11 cellular contexts compared by ENCODE assay signal in genomic region chr21:28793043-28793442, GRCh38.
DNase-seq lines count a peak whose midpoint lies in the region; ATAC-seq and TF ChIP-seq lines count a peak whose summit lies in the region.
"Had no signal": no experiment of that assay in that cellular context is flagged by ENCODE, and none has a peak within 500 bp of the region (broad histone marks: within the 10 kb centered on the region; RNA-seq: fewer than 3 reads in every experiment).

No MANE protein-coding gene starts in this region.

- H3K27me3 ChIP-seq in Loucy (ENCODE audit: insufficient read depth, low read length, poor library complexity, severe bottlenecking) = no peaks in the 10 kb centered on the region
- H3K27me3 ChIP-seq in dorsolateral prefrontal cortex = no peaks in the 10 kb centered on the region
- no peaks in the 10 kb centered on the region for H3K27me3 ChIP-seq in liver (ENCODE audit: control insufficient read depth in 4 of 4, insufficient read depth in 4 of 4, low read length in 3 of 4)
- H3K27me3 ChIP-seq: SJSA1 had no signal

- no peak overlapping the region for H3K27ac ChIP-seq in dorsolateral prefrontal cortex
- no peak overlapping the region for H3K27ac ChIP-seq in liver (ENCODE audit: low read depth in 1 of 2, low read length in 2 of 2)
- H3K27ac ChIP-seq: SJSA1 had no signal

- 10% methylated on average over 2 of the region's 2 CpGs for WGBS in liver

- H3F3A ChIP-seq in Loucy (ENCODE audit: low read depth) = no peaks in the 10 kb centered on the region

- H3K36me3 ChIP-seq in Loucy (ENCODE audit: insufficient read depth, low read length) (no peaks in the 10 kb centered on the region), liver (ENCODE audit: control insufficient read depth in 4 of 4, insufficient read depth in 3 of 4, low read depth in 1 of 4, low read length in 3 of 4) (no peaks in the 10 kb centered on the region)
- H3K36me3 ChIP-seq: SJSA1 had no signal

- H3K4me1 ChIP-seq in Loucy (ENCODE audit: insufficient read depth, low read length, poor library complexity, severe bottlenecking) (no peaks in the 10 kb centered on the region), liver (ENCODE audit: control insufficient read depth in 4 of 4, insufficient read depth in 4 of 4, low read length in 3 of 4) (no peaks in the 10 kb centered on the region)

- intact Hi-C loops in dorsolateral prefrontal cortex (cut with DNase I) = no loop called here

- H3K79me2 ChIP-seq in Loucy (ENCODE audit: insufficient read depth, low read length) = no peaks in the 10 kb centered on the region

- H3K9me3 ChIP-seq in Loucy (ENCODE audit: insufficient read depth, low read depth, low read length) (0 out of 2 replicates have a peak, but pooled peaks cover 3% of the 10 kb centered on the region), liver (ENCODE audit: control insufficient read depth in 4 of 4, low read length in 3 of 4) (no peaks in the 10 kb centered on the region)
- H3K9me3 ChIP-seq: SJSA1 had no signal

- H3K4me3 ChIP-seq in AG10803 (ENCODE audit: low read length) (no peak overlapping the region), Loucy (ENCODE audit: low read length, poor library complexity, severe bottlenecking) (no peak overlapping the region), dorsolateral prefrontal cortex (no peak overlapping the region), liver (ENCODE audit: low read depth in 1 of 3, low read length in 3 of 3) (no peak overlapping the region)
- H3K4me3 ChIP-seq: SJSA1 had no signal

- no peak overlapping the region for H3K4me2 ChIP-seq in Loucy (ENCODE audit: low read depth, low read length, poor library complexity, severe bottlenecking)

- no peak for ATAC-seq in GM21619 (IDR thresholded peaks at IDR 0.05; ENCODE audit: unreplicated experiment)
- no peak for ATAC-seq in HG03108 (IDR thresholded peaks at IDR 0.05; ENCODE audit: unreplicated experiment)

- H3K9ac ChIP-seq in Loucy (ENCODE audit: low read depth, low read length, poor library complexity, severe bottlenecking) (no peak overlapping the region), liver (ENCODE audit: low read depth in 1 of 2, low read length in 2 of 2) (no peak overlapping the region)

- TF ChIP-seq CTCF in AG10803 (conservative IDR thresholded peaks at IDR 0.05; ENCODE audit: low read length) (peak; percentile 63), Loucy (conservative IDR thresholded peaks at IDR 0.05; ENCODE audit: low read length) (peak; percentile 12; the same call in 1 of the 2 replicates), dorsolateral prefrontal cortex (IDR thresholded peaks at IDR 0.05 in 54 of 56, conservative IDR thresholded peaks at IDR 0.05 in 2 of 56; ENCODE audit: low read depth in 1 of 56, partially characterized antibody in 56 of 56) (peak in 44 of 56 donors; percentile 15 to 69 (median 38)), liver (IDR thresholded peaks at IDR 0.05; ENCODE audit: low read depth, low read length, missing input control) (peak; percentile 56)

- TF ChIP-seq RAD21 in liver (IDR thresholded peaks at IDR 0.05) = peak; percentile 84 to 86

- H3K9me2 ChIP-seq in Loucy (replicated peaks; ENCODE audit: low read depth, low read length) = no peaks in the 10 kb centered on the region

- no peak overlapping the region for H2AFZ ChIP-seq in Loucy (ENCODE audit: low read length)

- H4K20me1 ChIP-seq in Loucy (ENCODE audit: insufficient read depth, low read length, poor library complexity, severe bottlenecking) = no peaks in the 10 kb centered on the region

- peak; percentile 51 for DNase-seq in AG10803 (ENCODE audit: low read depth)
- no peak for DNase-seq in dorsolateral prefrontal cortex
- DNase-seq in NCI-H2171 (lab: John Stamatoyannopoulos, UW) = no peak
- no peak for DNase-seq in retina
- DNase-seq: activated T-cell treated with anti-CD3 and anti-CD28 coated beads, Interleukin-2, amount 50 U/mL, for 24 hours; NCI-H1105 treated with DMSO at 0.1 percent for 48 hours had no signal

TF ChIP-seq in liver, 16 proteins besides CTCF, POLR2A, EP300 and RAD21:
- TF ChIP-seq ATF3 (IDR thresholded peaks at IDR 0.05) (no peak), YY1 (IDR thresholded peaks at IDR 0.05) (no peak)

Comparison
In these comparisons a context has a peak if more than half of its experiments do, and no peak if none do; other contexts are left out.
1. CTCF ChIP-seq: peak in every context shown above with its lines; median percentile 63 in AG10803; 56 in liver; 38 in dorsolateral prefrontal cortex; 12 in Loucy.